Comparison of ENCODE assay signal across 8 cellular contexts in genomic region chr3:20041197-20041780, GRCh38. TPM values are rescaled to one million over a fixed set of nuclear protein-coding genes. Genes with fewer than 3 reads are reported as not detected.
DNase-seq lines count a peak whose midpoint lies in the region; ATAC-seq and TF ChIP-seq lines count a peak whose summit lies in the region.

No MANE protein-coding gene starts in this region.

- H3K4me3 ChIP-seq in fibroblast of mammary gland (ENCODE audit: control insufficient read depth, low read depth, low read length): peak overlapping the region; percentile 78

- peak; percentile 41 to 74 (median 64) for DNase-seq in CD4-positive, alpha-beta T cell
- DNase-seq in fibroblast of mammary gland (ENCODE audit: low read depth): peak; percentile 68
- peak; percentile 68 for DNase-seq in natural killer cell
- DNase-seq in stimulated activated naive CD4-positive, alpha-beta T cell treated with Interleukin-2 at 50 U/mL for 16 hours (lab: John Stamatoyannopoulos, UW): peak; percentile 76

- H3K27ac ChIP-seq in CD4-positive, alpha-beta T cell (ENCODE audit: low read depth, low read length): peak overlapping the region; percentile 90

- POLR2A ChIA-PET in CD4-positive, alpha-beta T cell (lab: Charles Lee): interaction anchor here (0.6 to 5.7 kb wide), 13 partner anchors 13 to 145 kb away, joined by 3 to 48 read pairs (median 5); partner anchors contain the start of genes RAB5A and SGO1

- no peaks in the 10 kb centered on the region for H3K9me3 Mint-ChIP-seq in CD4-positive, alpha-beta T cell
- H3K9me3 Mint-ChIP-seq in activated T-helper 17 cell treated with anti-CD3 and anti-CD28 coated beads, Interleukin-2, amount 50 U/mL, for 72 hours: no peaks in the 10 kb centered on the region
- no peaks in the 10 kb centered on the region for H3K9me3 Mint-ChIP-seq in natural killer cell

- H3K36me3 Mint-ChIP-seq in CD4-positive, alpha-beta T cell (ENCODE audit: low read depth): peaks cover 20% of the 10 kb centered on the region
- peaks cover 53% of the 10 kb centered on the region for H3K36me3 Mint-ChIP-seq in activated T-helper 17 cell treated with anti-CD3 and anti-CD28 coated beads, Interleukin-2, amount 50 U/mL, for 72 hours (ENCODE audit: low read depth)
- no peaks in the 10 kb centered on the region for H3K36me3 Mint-ChIP-seq in natural killer cell

- intact Hi-C loops in CD4-positive, alpha-beta T cell (cut with DNase I, micrococcal nuclease): loop anchor here (2.0 to 10.0 kb wide), 7 partner anchors 14 to 146 kb away; partner anchors contain the start of genes RAB5A (in 1 of the 2) and SGO1 (in 1 of the 2)
- intact Hi-C loops in natural killer cell (cut with micrococcal nuclease): loop anchor here (1.0 to 2.0 kb wide), 3 partner anchors 13 to 146 kb away; partner anchors contain the start of gene SGO1

- H3K4me1 Mint-ChIP-seq in CD4-positive, alpha-beta T cell (ENCODE audit: low read depth): peaks cover 70% of the 10 kb centered on the region
- peaks cover 40% of the 10 kb centered on the region for H3K4me1 Mint-ChIP-seq in activated T-helper 17 cell treated with anti-CD3 and anti-CD28 coated beads, Interleukin-2, amount 50 U/mL, for 72 hours
- H3K4me1 Mint-ChIP-seq in natural killer cell: peaks cover 55 to 56% of the 10 kb centered on the region in 2 donors

- no peaks in the 10 kb centered on the region for H3K27me3 Mint-ChIP-seq in CD4-positive, alpha-beta T cell
- no peaks in the 10 kb centered on the region for H3K27me3 Mint-ChIP-seq in activated T-helper 17 cell treated with anti-CD3 and anti-CD28 coated beads, Interleukin-2, amount 50 U/mL, for 72 hours
- no peaks in the 10 kb centered on the region for H3K27me3 Mint-ChIP-seq in natural killer cell (ENCODE audit: low read depth in 2 of 2)

- TF ChIP-seq CTCF in CD4-positive, alpha-beta T cell (IDR thresholded peaks at IDR 0.05): no peak
- TF ChIP-seq CTCF in fibroblast of mammary gland (conservative IDR thresholded peaks at IDR 0.05; ENCODE audit: control insufficient read depth, insufficient read depth, low read depth, low read length) (no peak), natural killer cell (IDR thresholded peaks at IDR 0.05) (no peak)

- H3K27ac Mint-ChIP-seq in CD4-positive, alpha-beta T cell: peak overlapping the region; percentile 99
- peak overlapping the region; percentile 98 for H3K27ac Mint-ChIP-seq in activated T-helper 17 cell treated with anti-CD3 and anti-CD28 coated beads, Interleukin-2, amount 50 U/mL, for 72 hours
- peak overlapping the region; percentile 96 to 97 for H3K27ac Mint-ChIP-seq in natural killer cell

- H3K4me3 Mint-ChIP-seq in CD4-positive, alpha-beta T cell: peak overlapping the region; percentile 99
- peak overlapping the region; percentile 98 for H3K4me3 Mint-ChIP-seq in activated T-helper 17 cell treated with anti-CD3 and anti-CD28 coated beads, Interleukin-2, amount 50 U/mL, for 72 hours
- peak overlapping the region; percentile 90 for H3K4me3 Mint-ChIP-seq in natural killer cell

- ATAC-seq in CD4-positive, alpha-beta T cell (ENCODE audit: poor library complexity): peak; percentile 35
- peak; percentile 38 for ATAC-seq in GM19455 (IDR thresholded peaks at IDR 0.05; ENCODE audit: unreplicated experiment)
- peak; percentile 37 for ATAC-seq in HG03571 (IDR thresholded peaks at IDR 0.05; ENCODE audit: unreplicated experiment)
- peak; percentile 69 for ATAC-seq in activated T-helper 17 cell treated with anti-CD3 and anti-CD28 coated beads, Interleukin-2, amount 50 U/mL, for 72 hours (replicated peaks)
- ATAC-seq in natural killer cell: peak; percentile 36 to 61 (median 43)

- CTCF ChIA-PET in CD4-positive, alpha-beta T cell (lab: Charles Lee): interaction anchor here (0.6 to 2.6 kb wide), 8 partner anchors 9 to 64 kb away, joined by 3 to 15 read pairs (median 4); no protein-coding TSS in a partner anchor

- H3K27me3 ChIP-seq in CD4-positive, alpha-beta T cell (ENCODE audit: control insufficient read depth, insufficient read depth, low read length): no peaks in the 10 kb centered on the region

- H3K9me3 ChIP-seq in CD4-positive, alpha-beta T cell (ENCODE audit: control insufficient read depth, low read length): no peaks in the 10 kb centered on the region

TF ChIP-seq in PFSK-1, 5 proteins besides CTCF, POLR2A, EP300 and RAD21:
- TF ChIP-seq, protein P1, sequence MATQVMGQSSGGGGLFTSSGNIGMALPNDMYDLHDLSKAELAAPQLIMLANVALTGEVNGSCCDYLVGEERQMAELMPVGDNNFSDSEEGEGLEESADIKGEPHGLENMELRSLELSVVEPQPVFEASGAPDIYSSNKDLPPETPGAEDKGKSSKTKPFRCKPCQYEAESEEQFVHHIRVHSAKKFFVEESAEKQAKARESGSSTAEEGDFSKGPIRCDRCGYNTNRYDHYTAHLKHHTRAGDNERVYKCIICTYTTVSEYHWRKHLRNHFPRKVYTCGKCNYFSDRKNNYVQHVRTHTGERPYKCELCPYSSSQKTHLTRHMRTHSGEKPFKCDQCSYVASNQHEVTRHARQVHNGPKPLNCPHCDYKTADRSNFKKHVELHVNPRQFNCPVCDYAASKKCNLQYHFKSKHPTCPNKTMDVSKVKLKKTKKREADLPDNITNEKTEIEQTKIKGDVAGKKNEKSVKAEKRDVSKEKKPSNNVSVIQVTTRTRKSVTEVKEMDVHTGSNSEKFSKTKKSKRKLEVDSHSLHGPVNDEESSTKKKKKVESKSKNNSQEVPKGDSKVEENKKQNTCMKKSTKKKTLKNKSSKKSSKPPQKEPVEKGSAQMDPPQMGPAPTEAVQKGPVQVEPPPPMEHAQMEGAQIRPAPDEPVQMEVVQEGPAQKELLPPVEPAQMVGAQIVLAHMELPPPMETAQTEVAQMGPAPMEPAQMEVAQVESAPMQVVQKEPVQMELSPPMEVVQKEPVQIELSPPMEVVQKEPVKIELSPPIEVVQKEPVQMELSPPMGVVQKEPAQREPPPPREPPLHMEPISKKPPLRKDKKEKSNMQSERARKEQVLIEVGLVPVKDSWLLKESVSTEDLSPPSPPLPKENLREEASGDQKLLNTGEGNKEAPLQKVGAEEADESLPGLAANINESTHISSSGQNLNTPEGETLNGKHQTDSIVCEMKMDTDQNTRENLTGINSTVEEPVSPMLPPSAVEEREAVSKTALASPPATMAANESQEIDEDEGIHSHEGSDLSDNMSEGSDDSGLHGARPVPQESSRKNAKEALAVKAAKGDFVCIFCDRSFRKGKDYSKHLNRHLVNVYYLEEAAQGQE (IDR thresholded peaks at IDR 0.05; ENCODE audit: insufficient read depth in 1 of 2, low read depth in 2 of 2, low read length in 2 of 2): no peak
- peak; percentile 100 for TF ChIP-seq SIN3A (IDR thresholded peaks at IDR 0.05; ENCODE audit: borderline replicate concordance, insufficient read depth, low read length)
- peak; percentile 88 for TF ChIP-seq FOXP2 (optimal IDR thresholded peaks at IDR 0.05; ENCODE audit: borderline replicate concordance, extremely low read depth, extremely low read length, insufficient read depth)
TF ChIP-seq in PFSK-1: peak in this region for 2.

RNA-seq across cellular contexts. Expression of gene KAT2B, which starts 1.0 kb away (rescaled TPM):
- 10 to 100 TPM; 50.9 to 54.4 TPM for total RNA-seq in CD4-positive, alpha-beta T cell
- 5.4 TPM for polyA plus RNA-seq in PFSK-1 (2012; ENCODE audit: insufficient read length, low read depth)
- total RNA-seq in activated T-helper 17 cell treated with anti-CD3 and anti-CD28 coated beads, Interleukin-2, amount 50 U/mL, for 72 hours: 100 to 1,000 TPM; 109 to 143 TPM
- 100 to 1,000 TPM; 132 to 156 (median 146) TPM for total RNA-seq in natural killer cell

RNA-seq across cellular contexts. Expression of gene PP2D1, which starts 29.2 kb away (rescaled TPM):
- not detected for total RNA-seq in CD4-positive, alpha-beta T cell
- polyA plus RNA-seq in PFSK-1 (2012; ENCODE audit: insufficient read length, low read depth): not detected
- total RNA-seq in activated T-helper 17 cell treated with anti-CD3 and anti-CD28 coated beads, Interleukin-2, amount 50 U/mL, for 72 hours: not detected
- not detected for total RNA-seq in natural killer cell

Comparison
In these comparisons a context has a peak if more than half of its experiments do, and no peak if none do; other contexts are left out.
1. Peak in every context shown above with its lines: DNase-seq, ATAC-seq, H3K4me3 ChIP-seq and H3K27ac ChIP-seq.